6 cellular contexts compared by ENCODE assay signal in the genomic region with DNA sequence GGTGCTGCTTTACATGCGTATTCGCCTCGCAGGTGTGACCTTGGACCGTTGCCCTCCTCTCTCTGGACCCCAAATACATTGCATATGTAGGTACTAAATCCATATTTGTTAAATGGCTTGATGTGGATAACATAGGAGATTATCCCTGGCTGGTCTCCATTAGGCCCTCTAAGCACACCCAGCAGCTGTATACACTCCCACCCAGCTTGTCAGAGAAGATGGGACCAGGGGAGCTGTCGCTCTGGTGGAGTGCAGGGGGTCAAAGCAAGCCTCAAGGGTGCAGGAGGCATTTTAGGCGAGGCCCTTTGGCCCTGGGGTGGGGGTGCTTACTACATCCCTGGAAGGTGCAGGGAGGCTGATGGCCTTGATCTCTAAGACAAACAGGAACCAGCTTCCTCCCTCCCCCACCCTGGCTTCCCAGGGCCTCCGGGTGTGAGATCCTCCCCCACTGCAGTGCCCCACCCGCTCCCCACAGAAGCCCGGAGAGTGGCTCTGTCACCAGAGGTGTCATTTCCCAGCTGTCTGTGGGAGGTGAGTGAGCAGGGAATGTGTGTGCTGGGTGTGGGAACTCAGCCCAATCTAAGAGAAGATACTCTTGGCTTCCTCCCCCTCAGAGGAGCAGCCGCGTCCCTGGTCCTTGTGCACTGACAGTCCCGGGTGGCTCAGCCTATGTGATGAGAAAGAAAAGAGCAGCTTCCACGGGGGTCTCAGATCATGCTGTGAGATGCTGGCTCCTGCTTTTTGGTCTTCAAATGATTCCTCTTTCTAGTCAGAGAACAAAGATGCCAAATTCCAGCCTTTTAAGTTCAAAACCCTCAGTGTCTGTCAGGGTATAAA. TPM values are rescaled to one million over a fixed set of nuclear protein-coding genes. Genes with fewer than 3 reads are reported as not detected.
DNase-seq lines count a peak whose midpoint lies in the region; ATAC-seq lines count a peak whose summit lies in the region.

No MANE protein-coding gene starts in this region.

- H3K9me3 ChIP-seq in iPS-15b (ENCODE audit: control insufficient read depth, insufficient read depth, low read length) = no peaks in the 10 kb centered on the region

- peak; percentile 14 to 22 for DNase-seq in NCI-H524 (lab: John Stamatoyannopoulos, UW)
- no peak for DNase-seq in NCI-H524 treated with DMSO at 0.1 percent for 48 hours (lab: John Stamatoyannopoulos, UW)
- DNase-seq in activated T-cell treated with anti-CD3 and anti-CD28 coated beads, Interleukin-2, amount 50 U/mL, for 4 hours = peak; percentile 47
- DNase-seq in stimulated activated CD8-positive, alpha-beta memory T cell treated with anti-CD3 and anti-CD28 coated beads, Interleukin-7, amount 100 ng/mL, for 48 hours (ENCODE audit: extremely low read depth in 1 of 2, low read depth in 1 of 2) = peak; percentile 58 to 82

- peak overlapping the region; percentile 73 for H3K4me3 ChIP-seq in iPS-15b (ENCODE audit: low read depth, low read length)

- H3K27me3 Mint-ChIP-seq in activated T-cell treated with anti-CD3 and anti-CD28 coated beads, Interleukin-2, amount 50 U/mL, for 4 hours (ENCODE audit: low read depth) = no peaks in the 10 kb centered on the region

- H3K4me1 Mint-ChIP-seq in activated T-cell treated with anti-CD3 and anti-CD28 coated beads, Interleukin-2, amount 50 U/mL, for 4 hours (ENCODE audit: low read depth) = peaks cover 48% of the 10 kb centered on the region

- no peaks in the 10 kb centered on the region for H3K27me3 ChIP-seq in iPS-15b (ENCODE audit: control insufficient read depth, insufficient read depth, low read length)

- H3K9me3 Mint-ChIP-seq in activated T-cell treated with anti-CD3 and anti-CD28 coated beads, Interleukin-2, amount 50 U/mL, for 4 hours = no peaks in the 10 kb centered on the region

- no peak overlapping the region for H3K9ac ChIP-seq in iPS-15b (ENCODE audit: low read depth, low read length)

- H3K36me3 ChIP-seq in iPS-15b (ENCODE audit: control insufficient read depth, insufficient read depth, low read length) = peaks cover 3% of the 10 kb centered on the region

- peaks cover 16% of the 10 kb centered on the region for H3K4me1 ChIP-seq in iPS-15b (ENCODE audit: control insufficient read depth, insufficient read depth, low read length)

- peaks cover 16% of the 10 kb centered on the region for H3K36me3 Mint-ChIP-seq in activated T-cell treated with anti-CD3 and anti-CD28 coated beads, Interleukin-2, amount 50 U/mL, for 4 hours (ENCODE audit: insufficient read depth)

- H3K4me3 Mint-ChIP-seq in activated T-cell treated with anti-CD3 and anti-CD28 coated beads, Interleukin-2, amount 50 U/mL, for 4 hours = peak overlapping the region; percentile 83

- ATAC-seq in activated T-cell treated with anti-CD3 and anti-CD28 coated beads, Interleukin-2, amount 50 U/mL, for 4 hours = peak; percentile 56 to 57
- ATAC-seq in GM18868 (IDR thresholded peaks at IDR 0.05; ENCODE audit: unreplicated experiment) = no peak

RNA-seq across cellular contexts. Expression of a gene that starts 1.4 kb away (rescaled TPM):
- 10 to 100 TPM; 49.6 to 67.5 (median 59.7) TPM for total RNA-seq in activated T-cell treated with anti-CD3 and anti-CD28 coated beads, Interleukin-2, amount 50 U/mL, for 4 hours

RNA-seq across cellular contexts. Expression of a gene that starts 12.0 kb away (rescaled TPM):
- 10 to 100 TPM; 11.9 to 18.6 (median 18.1) TPM for total RNA-seq in activated T-cell treated with anti-CD3 and anti-CD28 coated beads, Interleukin-2, amount 50 U/mL, for 4 hours

RNA-seq across cellular contexts. Expression of a gene that starts 12.0 kb away (rescaled TPM):
- 10 to 100 TPM; 30.4 to 36.9 (median 36.7) TPM for total RNA-seq in activated T-cell treated with anti-CD3 and anti-CD28 coated beads, Interleukin-2, amount 50 U/mL, for 4 hours

RNA-seq across cellular contexts. Expression of a gene that starts 25.8 kb away (rescaled TPM):
- 1 to 10 TPM; 5.0 to 5.6 (median 5.2) TPM for total RNA-seq in activated T-cell treated with anti-CD3 and anti-CD28 coated beads, Interleukin-2, amount 50 U/mL, for 4 hours

RNA-seq across cellular contexts. Expression of a gene that starts 40.3 kb away (rescaled TPM):
- 1 to 10 TPM; 1.2 to 1.7 (median 1.4) TPM for total RNA-seq in activated T-cell treated with anti-CD3 and anti-CD28 coated beads, Interleukin-2, amount 50 U/mL, for 4 hours
